ENCODE assay signal across 19 cellular contexts in genomic region chr10:122557516-122557915, GRCh38. TPM values are rescaled to one million over a fixed set of nuclear protein-coding genes. Genes with fewer than 3 reads are reported as not detected.
DNase-seq lines count a peak whose midpoint lies in the region; ATAC-seq, FAIRE-seq and TF ChIP-seq lines count a peak whose summit lies in the region.
"Had no signal": no experiment of that assay in that cellular context is flagged by ENCODE, and none has a peak within 500 bp of the region (broad histone marks: within the 10 kb centered on the region; RNA-seq: fewer than 3 reads in every experiment).

No MANE protein-coding gene starts in this region.

- DNase-seq in COLO668 (lab: John Stamatoyannopoulos, UW; ENCODE audit: unreplicated experiment) (peak; percentile 1), HCT116 (ENCODE audit: low read depth, low spot score) (peak; percentile 31), H1 (ENCODE audit: low read depth in 1 of 2, low spot score in 2 of 2) (peak in 1 of 2 experiments; percentile 45), lower lobe of right lung (no peak), Right ventricle myocardium superior (no peak)
- no peak for DNase-seq in NK-92 treated with Interleukin-12 subunit alpha and Interleukin-12 subunit beta, amount 100 ng/mL, for 24 hours (lab: John Stamatoyannopoulos, UW)
- DNase-seq: activated CD4-positive, alpha-beta T cell treated with anti-CD3 and anti-CD28 coated beads, Interleukin-2, amount 50 U/mL, for 4 hours; activated gamma-delta T cell; activated T-cell treated with anti-CD3 and anti-CD28 coated beads for 4 hours; CD8-positive, alpha-beta memory T cell; small intestine had no signal

- no peaks in the 10 kb centered on the region for H3K9me2 ChIP-seq in HCT116 (ENCODE audit: insufficient read depth)

- no peak overlapping the region for H3K4me3 ChIP-seq in HCT116 (replicated peaks in 1 of 2; ENCODE audit: low read depth in 1 of 2, low read length in 2 of 2)
- no peak overlapping the region for H3K4me3 ChIP-seq in H1 (ENCODE audit: extremely low read depth in 1 of 4, insufficient read depth in 2 of 4, low read depth in 3 of 4, low read length in 4 of 4)
- no peak overlapping the region for H3K4me3 ChIP-seq in lower lobe of right lung
- H3K4me3 ChIP-seq: coronary artery, SJSA1, thoracic aorta had no signal

- WGBS in H1 (ENCODE audit: extremely low coverage in 1 of 2, insufficient coverage in 1 of 2, insufficient read length in 1 of 2, insufficient replicate concordance in 2 of 2, low coverage in 1 of 2, low lambda C conversion rate in 2 of 2, missing lambda C conversion rate in 1 of 2), 2 experiments, result 74% methylated on average over 8 of the region's 9 CpGs; no CpG with 5 or more reads in 1 of the 2 experiments

- H4K5ac ChIP-seq in H1 (ENCODE audit: insufficient read length, low read depth, low read length), result no peak overlapping the region

- H4K8ac ChIP-seq in H1 (ENCODE audit: extremely low read depth, insufficient read depth, low read length), result no peak overlapping the region; the same call in 1 of the 2 replicates

- RAD21 ChIA-PET in HCT116 (lab: Charles Lee; ENCODE audit: low non-redundant PET in 1 of 2, low total read pairs in 2 of 2, uncharacterized antibody in 2 of 2, unreplicated experiment in 2 of 2), result no interaction called here

- no peak overlapping the region for H2BK120ac ChIP-seq in H1 (replicated peaks; ENCODE audit: low read depth, low read length)

- H3K36me3 ChIP-seq in HCT116 (ENCODE audit: control insufficient read depth in 1 of 2, insufficient read depth in 2 of 2, low read length in 2 of 2), result no peaks in the 10 kb centered on the region
- H3K36me3 ChIP-seq in H1 (ENCODE audit: control insufficient read depth in 2 of 4, insufficient read depth in 4 of 4, low read length in 3 of 4), result no peaks in the 10 kb centered on the region
- no peaks in the 10 kb centered on the region for H3K36me3 ChIP-seq in lower lobe of right lung
- H3K36me3 ChIP-seq: SJSA1, thoracic aorta had no signal

- intact Hi-C loops in HCT116 (cut with micrococcal nuclease) (no loop called here), lower lobe of right lung (cut with DNase I) (no loop called here), Right ventricle myocardium superior (cut with DNase I) (loop anchor here (5.0 kb wide), 1 partner anchor 255 kb away; no protein-coding TSS in a partner anchor)

- H2BK15ac ChIP-seq in H1 (ENCODE audit: low read length), result no peak overlapping the region

- no peak overlapping the region for H2BK12ac ChIP-seq in H1 (ENCODE audit: low read depth, low read length)

- H3K4ac ChIP-seq in H1 (replicated peaks; ENCODE audit: insufficient read length, low read depth, low read length), result no peak overlapping the region

- H3K56ac ChIP-seq in H1 (replicated peaks; ENCODE audit: insufficient read length, low read depth, low read length), result no peak overlapping the region

- no peaks in the 10 kb centered on the region for H3K79me1 ChIP-seq in H1 (ENCODE audit: low read depth, low read length)

- TF ChIP-seq POLR2A in HCT116 (IDR thresholded peaks at IDR 0.05; ENCODE audit: borderline replicate concordance, extremely low read depth, insufficient read depth, insufficient read length) (no peak), H1 (IDR thresholded peaks at IDR 0.05; ENCODE audit: control extremely low read depth in 1 of 2, low read depth in 2 of 2, low read length in 2 of 2) (no peak)

- no peak overlapping the region for H3K23ac ChIP-seq in H1 (ENCODE audit: insufficient read length)

- no peak overlapping the region for H3K27ac ChIP-seq in HCT116 (ENCODE audit: low read depth, low read length)
- H3K27ac ChIP-seq in H1 (ENCODE audit: low read depth, low read length), result no peak overlapping the region
- no peak overlapping the region for H3K27ac ChIP-seq in lower lobe of right lung
- H3K27ac ChIP-seq: coronary artery, SJSA1, thoracic aorta had no signal

- H2BK5ac ChIP-seq in H1 (ENCODE audit: low read depth, low read length), result no peak overlapping the region

- no peak overlapping the region for H3K14ac ChIP-seq in H1 (ENCODE audit: insufficient read length)

- TF ChIP-seq RAD21 in HCT116 (IDR thresholded peaks at IDR 0.05; ENCODE audit: low read depth) (no peak), H1 (IDR thresholded peaks at IDR 0.05 in 1 of 2, conservative IDR thresholded peaks at IDR 0.05 in 1 of 2; ENCODE audit: low read depth in 2 of 2, low read length in 2 of 2) (no peak)

- ATAC-seq in HCT116, result peak; percentile 96
- peak; percentile 76 to 81 for ATAC-seq in lower lobe of right lung
- no peak for ATAC-seq in Right ventricle myocardium superior (ENCODE audit: poor library complexity)
- ATAC-seq in HG03095 (IDR thresholded peaks at IDR 0.05; ENCODE audit: unreplicated experiment), result no peak

- no peaks in the 10 kb centered on the region for H3K79me2 ChIP-seq in HCT116 (ENCODE audit: insufficient read depth, low read length)
- H3K79me2 ChIP-seq in H1 (ENCODE audit: control insufficient read depth in 1 of 2, insufficient read depth in 2 of 2, low read length in 2 of 2), result no peaks in the 10 kb centered on the region

- TF ChIP-seq EP300 in H1 (IDR thresholded peaks at IDR 0.05; ENCODE audit: borderline replicate concordance in 1 of 2, low read depth in 2 of 2, low read length in 2 of 2), result no peak

- H3K4me1 ChIP-seq in HCT116 (ENCODE audit: control insufficient read depth in 1 of 2, insufficient read depth in 2 of 2, low read length in 2 of 2) (peaks cover 0 to 8% of the 10 kb centered on the region in 2 experiments; a peak in 1 of 4 replicates), H1 (replicated peaks in 1 of 4; ENCODE audit: control insufficient read depth in 3 of 4, insufficient read depth in 4 of 4, low read length in 3 of 4) (peaks cover 0 to 4% (median 1%) of the 10 kb centered on the region in 4 experiments; a peak in 3 of 7 replicates), lower lobe of right lung (no peaks in the 10 kb centered on the region)
- H3K4me1 ChIP-seq: SJSA1 had no signal

- BruUV-seq in HCT116 (replicated peaks; lab: Mats Ljungman, UMichigan), result no TSS peak

- H2AFZ ChIP-seq in HCT116 (ENCODE audit: low read depth, low read length, poor library complexity, severe bottlenecking), result peak overlapping the region; percentile 2
- H2AFZ ChIP-seq in H1 (ENCODE audit: low read length), result no peak overlapping the region

- H3K4me2 ChIP-seq in HCT116 (ENCODE audit: low read length) (peak overlapping the region; percentile 55), H1 (ENCODE audit: insufficient read depth in 1 of 2, low read depth in 2 of 2, low read length in 2 of 2) (no peak overlapping the region; a peak in 1 of 4 replicates)

- no peak for FAIRE-seq in H1 (lab: Jason Lieb, UNC)
- FAIRE-seq: GM19239, small intestine had no signal

- H3K23me2 ChIP-seq in H1 (ENCODE audit: low read depth, low read length), result no peaks in the 10 kb centered on the region

- H4K20me1 ChIP-seq in HCT116 (ENCODE audit: insufficient read depth), result no peaks in the 10 kb centered on the region
- H4K20me1 ChIP-seq in H1 (replicated peaks in 1 of 2; ENCODE audit: control insufficient read depth in 1 of 2, insufficient read depth in 2 of 2, low read length in 2 of 2), result no peaks in the 10 kb centered on the region

- TF ChIP-seq CTCF in HCT116 (IDR thresholded peaks at IDR 0.05 in 2 of 3, conservative IDR thresholded peaks at IDR 0.05 in 1 of 3; ENCODE audit: borderline replicate concordance in 1 of 3, insufficient read depth in 1 of 3, low read depth in 2 of 3, low read length in 2 of 3), result peak; percentile 4 to 46 (median 28); a peak in 2 of 6 replicates
- no peak for TF ChIP-seq CTCF in H1 (IDR thresholded peaks at IDR 0.05; ENCODE audit: control extremely low read depth in 1 of 3, insufficient read depth in 1 of 3, low read depth in 1 of 3, low read length in 3 of 3)
- no peak for TF ChIP-seq CTCF in lower lobe of right lung (IDR thresholded peaks at IDR 0.05)

- H3K18ac ChIP-seq in H1 (ENCODE audit: extremely low read depth, low read length), result no peak overlapping the region

- H3K9ac ChIP-seq in HCT116 (ENCODE audit: low read length) (no peak overlapping the region), H1 (replicated peaks in 1 of 4; ENCODE audit: extremely low read depth in 1 of 4, low read depth in 3 of 4, low read length in 3 of 4) (no peak overlapping the region)

- POLR2A ChIA-PET in HCT116 (lab: Charles Lee) (no interaction called here), H1 (lab: Charles Lee; ENCODE audit: partially characterized antibody) (no interaction called here)

- H2BK20ac ChIP-seq in H1 (ENCODE audit: low read length), result no peak overlapping the region

- H3K9me3 ChIP-seq in HCT116 (ENCODE audit: control insufficient read depth in 1 of 2, insufficient read depth in 1 of 2, low read depth in 1 of 2, low read length in 2 of 2) (no peaks in the 10 kb centered on the region), H1 (ENCODE audit: insufficient read depth in 2 of 2, low read depth in 1 of 2, low read length in 1 of 2) (no peaks in the 10 kb centered on the region), lower lobe of right lung (no peaks in the 10 kb centered on the region)
- H3K9me3 ChIP-seq: SJSA1, thoracic aorta had no signal

- CTCF ChIA-PET in HCT116 (lab: Charles Lee) (interaction anchor here (1.0 to 1.8 kb wide), 3 partner anchors 8 to 278 kb away, joined by 3 to 14 read pairs (median 3); no protein-coding TSS in a partner anchor), H1 (lab: Charles Lee; ENCODE audit: partially characterized antibody) (interaction anchor here (0.6 to 6.3 kb wide), 7 partner anchors 10 to 290 kb away, joined by 3 to 63 read pairs (median 4); no protein-coding TSS in a partner anchor)

- H3K27me3 ChIP-seq in HCT116 (ENCODE audit: insufficient read depth, low read length), result peaks cover 33% of the 10 kb centered on the region
- no peaks in the 10 kb centered on the region for H3K27me3 ChIP-seq in H1 (replicated peaks in 1 of 4; ENCODE audit: control insufficient read depth in 3 of 4, extremely low read depth in 1 of 4, insufficient read depth in 3 of 4, low read length in 3 of 4)
- no peaks in the 10 kb centered on the region for H3K27me3 ChIP-seq in lower lobe of right lung (ENCODE audit: low read depth)

- no peak overlapping the region for H4K91ac ChIP-seq in H1 (replicated peaks; ENCODE audit: insufficient read length, low read length)

- no peak overlapping the region for H2AK5ac ChIP-seq in H1 (ENCODE audit: low read depth, low read length)

TF ChIP-seq in HCT116, 20 proteins besides CTCF, POLR2A, EP300 and RAD21 (continues in another document):
- no peak for TF ChIP-seq EZH2 (IDR thresholded peaks at IDR 0.05)

RNA-seq across cellular contexts. Expression of gene DMBT1, which starts 3.0 kb away (rescaled TPM):
- 0.17 TPM for total RNA-seq in HCT116 (2021; ENCODE audit: unreplicated experiment)
- polyA plus RNA-seq in HCT116 (2012), result 0.18 and 0.35 TPM in 2 replicates
- not detected in 2 replicates for total RNA-seq in H1 (2021; fragmentation: NEBNext Ultra II Directional; extraction: Animal tissue kit (Norgen Biotek cat#: 25700))
- 0.02 and 0.03 TPM in 2 replicates for polyA plus RNA-seq in H1 (2011; rRNA removed)
- polyA plus RNA-seq in H1 (2011; cell fraction: cytosol; rRNA removed), result not detected
- 0.04 TPM for polyA plus RNA-seq in H1 (2011; cell fraction: nucleus; rRNA removed)
- polyA plus RNA-seq in H1 (2012, experiment 1 of 2), result not detected in 4 replicates
- not detected for polyA plus RNA-seq in H1 (2012, experiment 2 of 2)
- polyA plus RNA-seq in H1 (2013, experiment 1 of 2), result 0.02 TPM
- polyA plus RNA-seq in H1 (2013, experiment 2 of 2), result under 0.01 TPM
- polyA minus RNA-seq in H1 (2011; rRNA and poly(A)+ RNA removed), result 0.03 TPM in 1 of 2 replicates, not detected in the other
- polyA minus RNA-seq in H1 (2011; cell fraction: cytosol; rRNA and poly(A)+ RNA removed), result not detected
- not detected for polyA minus RNA-seq in H1 (2011; cell fraction: nucleus; rRNA and poly(A)+ RNA removed)
- total RNA-seq in lower lobe of right lung, result 43.1 TPM
- total RNA-seq in Right ventricle myocardium superior, result not detected
- total RNA-seq: CD8-positive, alpha-beta memory T cell; liver; pulmonary artery endothelial cell; SJSA1; T-helper 2 cell treated with Interferon-gamma antibody and Interleukin-4, amounts not matched to agents 100 ng/mL and 5 ng/mL, for 36 hours had no signal
- polyA plus RNA-seq: CD8-positive, alpha-beta memory T cell had no signal

Comparison
In these comparisons a context has a peak if more than half of its experiments do, and no peak if none do; other contexts are left out.
1. DNase-seq: peak in COLO668 (single experiment) and HCT116 (single experiment); none in lower lobe of right lung (single experiment), Right ventricle myocardium superior (single experiment) and NK-92 treated with Interleukin-12 subunit alpha and Interleukin-12 subunit beta, amount 100 ng/mL, for 24 hours (single experiment).
2. ATAC-seq: peak in HCT116 (single experiment) and lower lobe of right lung (2 of 2); none in Right ventricle myocardium superior (single experiment) and HG03095 (single experiment).
3. CTCF ChIP-seq: peak in HCT116 (3 of 3); none in H1 (0 of 3) and lower lobe of right lung (single experiment).
4. RNA of gene DMBT1, which starts 3.0 kb away (total RNA-seq): 43.1 TPM in lower lobe of right lung (single experiment); 0.17 TPM in HCT116 (single experiment), not detected in H1 and not detected in Right ventricle myocardium superior (single experiment); every median in the first group is over 10 times any median in the second.